21 cellular contexts compared by ENCODE assay signal in genomic region chr6:133033263-133033662, GRCh38.
"Had no signal": no experiment of that assay in that cellular context is flagged by ENCODE, and none has a peak within 500 bp of the region (broad histone marks: within the 10 kb centered on the region; RNA-seq: fewer than 3 reads in every experiment).

No MANE protein-coding gene starts in this region.

- H3K4me3 ChIP-seq: adrenal gland, ascending aorta, esophagus muscularis mucosa, smooth muscle cell, tibial nerve had no signal

- H3K36me3 Mint-ChIP-seq: activated CD4-positive, alpha-beta memory T cell treated with anti-CD3 and anti-CD28 coated beads for 36 hours; activated naive CD4-positive, alpha-beta T cell treated with anti-CD3 and anti-CD28 coated beads, Interleukin-2, amount 50 U/mL, for 72 hours; naive B cell had no signal

- H3K4me1 Mint-ChIP-seq: mesothelial cell of epicardium, naive B cell, nephron progenitor cell had no signal

- H3K4me3 Mint-ChIP-seq: activated CD4-positive, alpha-beta memory T cell treated with anti-CD3 and anti-CD28 coated beads for 36 hours; activated T-cell treated with anti-CD3 and anti-CD28 coated beads, Interleukin-2, amount 50 U/mL, for 72 hours; mesothelial cell of epicardium; naive B cell; nephron progenitor cell had no signal

- H3K27ac ChIP-seq: adrenal gland, ascending aorta, esophagus muscularis mucosa, neutrophil, tibial nerve, VCaP had no signal

- ATAC-seq: sciatic nerve had no signal

- H3K9me3 ChIP-seq: adrenal gland, ascending aorta, neutrophil, tibial nerve had no signal

- H3K4me1 ChIP-seq: adrenal gland, ascending aorta, esophagus muscularis mucosa, tibial nerve had no signal

- DNase-seq: activated CD4-positive, alpha-beta memory T cell treated with anti-CD3 and anti-CD28 coated beads for 36 hours; activated CD4-positive, alpha-beta T cell treated with anti-CD3 and anti-CD28 coated beads for 48 hours; activated naive CD4-positive, alpha-beta T cell; activated T-cell treated with anti-CD3 and anti-CD28 coated beads for 4 hours; activated T-cell treated with anti-CD3 and anti-CD28 coated beads, Interleukin-2, amount 50 U/mL, for 72 hours; adrenal gland; caudate nucleus; naive B cell; nephron progenitor cell; stimulated activated CD4-positive, alpha-beta T cell treated with anti-CD3 and anti-CD28 coated beads, Interleukin-15, amount 100 ng/mL, for 24 hours; stimulated activated CD4-positive, alpha-beta T cell treated with anti-CD3 and anti-CD28 coated beads, Interleukin-2, amount 100 ng/mL, for 24 hours; stimulated activated naive CD4-positive, alpha-beta T cell had no signal

- H3K27me3 ChIP-seq: adrenal gland, ascending aorta, esophagus muscularis mucosa, neutrophil, tibial nerve had no signal

- H3K36me3 ChIP-seq: adrenal gland, ascending aorta, esophagus muscularis mucosa, neutrophil, tibial nerve had no signal

- H3K9me3 Mint-ChIP-seq: activated CD4-positive, alpha-beta memory T cell treated with anti-CD3 and anti-CD28 coated beads for 36 hours; activated naive CD4-positive, alpha-beta T cell treated with anti-CD3 and anti-CD28 coated beads, Interleukin-2, amount 50 U/mL, for 72 hours; activated T-cell treated with anti-CD3 and anti-CD28 coated beads, Interleukin-2, amount 50 U/mL, for 72 hours had no signal

- H3K27ac Mint-ChIP-seq: activated CD4-positive, alpha-beta memory T cell treated with anti-CD3 and anti-CD28 coated beads for 36 hours; activated naive CD4-positive, alpha-beta T cell treated with anti-CD3 and anti-CD28 coated beads, Interleukin-2, amount 50 U/mL, for 72 hours; activated T-cell treated with anti-CD3 and anti-CD28 coated beads, Interleukin-2, amount 50 U/mL, for 72 hours; mesothelial cell of epicardium; naive B cell; nephron progenitor cell had no signal
